In the genomic region with DNA sequence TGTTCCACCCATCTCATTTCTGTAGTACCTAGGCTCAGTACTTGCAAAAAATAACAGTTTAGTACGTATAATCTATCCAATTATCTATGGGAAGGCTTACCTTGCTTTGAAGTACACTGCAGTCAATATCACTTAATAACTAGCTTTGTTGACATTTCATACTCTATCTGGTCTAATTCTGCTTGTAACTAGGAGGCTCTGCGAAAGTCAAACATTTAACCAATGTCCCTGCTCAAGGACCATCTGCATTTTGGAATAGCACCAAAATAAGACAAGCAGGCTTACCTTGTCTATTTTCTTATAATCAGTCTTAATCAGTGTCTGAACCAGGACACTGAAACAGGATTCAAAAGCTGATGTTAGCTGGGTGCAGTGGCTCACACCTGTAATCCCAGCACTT, we compare ENCODE assay signal across 19 cellular contexts. TPM values are rescaled to one million over a fixed set of nuclear protein-coding genes. Genes with fewer than 3 reads are reported as not detected.
DNase-seq lines count a peak whose midpoint lies in the region; ATAC-seq and TF ChIP-seq lines count a peak whose summit lies in the region.
"Had no signal": no experiment of that assay in that cellular context is flagged by ENCODE, and none has a peak within 500 bp of the region (broad histone marks: within the 10 kb centered on the region; RNA-seq: fewer than 3 reads in every experiment).

No MANE protein-coding gene starts in this region.

- dilution Hi-C loops in IMR-90 (cut with HindIII; ENCODE audit: low sequenced_read_pairs, unreplicated experiment), result no loop called here

- peak overlapping the region; percentile 71 for H3K27ac ChIP-seq in 22Rv1
- peak overlapping the region; percentile 98 for H3K27ac ChIP-seq in IMR-90 (ENCODE audit: insufficient read depth, low read length)
- H3K27ac ChIP-seq in esophagus muscularis mucosa (replicated peaks in 1 of 4), result peak overlapping the region; percentile 9 to 60 (median 30)
- peak overlapping the region in 1 of 4 donors; percentile 13 for H3K27ac ChIP-seq in esophagus squamous epithelium
- H3K27ac ChIP-seq: C4-2B had no signal

- intact Hi-C loops in IMR-90 (cut with micrococcal nuclease) (loop anchor here (5.0 kb wide), 1 partner anchor 56 kb away; a partner anchor contains a TSS), esophagus muscularis mucosa (cut with DNase I) (no loop called here), esophagus squamous epithelium (cut with DNase I) (no loop called here)

- peak overlapping the region; percentile 65 for H4K5ac ChIP-seq in IMR-90 (ENCODE audit: low read depth, low read length)

- H3K4ac ChIP-seq in IMR-90 (ENCODE audit: low read depth, low read length), result peak overlapping the region; percentile 61

- CTCF ChIA-PET in IMR-90 (lab: Yijun Ruan, JAX), result no interaction called here

- peak overlapping the region; percentile 80; the same call in 1 of the 2 replicates for H3K23ac ChIP-seq in IMR-90 (ENCODE audit: low read depth, low read length)

- no peak overlapping the region for H2AFZ ChIP-seq in IMR-90 (replicated peaks; ENCODE audit: low read length, poor library complexity)

- WGBS in IMR-90 (ENCODE audit: extremely low coverage in 2 of 2, insufficient read length in 1 of 2), 2 experiments, result 57% methylated on average over 1 of the region's 2 CpGs; no CpG with 5 or more reads in 1 of the 2 experiments
- 77% methylated on average over 2 of the region's 2 CpGs for WGBS in esophagus muscularis mucosa
- 46 to 76% methylated on average over 2 of the region's 2 CpGs for WGBS in esophagus squamous epithelium, 2 donors

- H3K14ac ChIP-seq in IMR-90 (replicated peaks; ENCODE audit: low read depth, low read length), result peak overlapping the region; percentile 74; the same call in 1 of the 2 replicates

- peak overlapping the region; percentile 36 for H3K56ac ChIP-seq in IMR-90 (ENCODE audit: extremely low read depth, insufficient read depth, low read length)

- no peak for DNase-seq in IMR-90
- peak; percentile 78 for DNase-seq in NCI-H82 (lab: John Stamatoyannopoulos, UW)
- no peak for DNase-seq in esophagus muscularis mucosa (ENCODE audit: extremely low spot score)
- DNase-seq in putamen (ENCODE audit: low spot score), result no peak
- DNase-seq in esophagus squamous epithelium (lab: John Stamatoyannopoulos, UW), result no peak
- DNase-seq: GF-D8, Karpas-422, MG63, NCI-H1092 treated with DMSO at 0.1 percent for 48 hours, NCI-H510A treated with DMSO at 0.1 percent for 48 hours, OCI-M1, SIG-M5 had no signal

- TF ChIP-seq POLR2A in IMR-90 (IDR thresholded peaks at IDR 0.05; ENCODE audit: low read depth, low read length) (no peak), esophagus muscularis mucosa (IDR thresholded peaks at IDR 0.05; ENCODE audit: low read depth) (no peak), esophagus squamous epithelium (IDR thresholded peaks at IDR 0.05) (no peak)

- peaks cover 24% of the 10 kb centered on the region for H3K9me1 ChIP-seq in IMR-90 (ENCODE audit: insufficient read depth, low read length)

- H4K20me1 ChIP-seq in IMR-90 (ENCODE audit: insufficient read depth, low read length), result peaks cover 6% of the 10 kb centered on the region; the same call in 1 of the 2 replicates

- peak overlapping the region; percentile 88 for H2BK20ac ChIP-seq in IMR-90 (ENCODE audit: low read depth, low read length)

- H3K9me3 ChIP-seq in IMR-90 (ENCODE audit: control insufficient read depth, insufficient read depth, low read length) (no peaks in the 10 kb centered on the region), esophagus muscularis mucosa (no peaks in the 10 kb centered on the region), esophagus squamous epithelium (no peaks in the 10 kb centered on the region)
- H3K9me3 ChIP-seq: MG63 had no signal

- no peak overlapping the region for H3K4me3 ChIP-seq in IMR-90 (ENCODE audit: insufficient read depth, low read depth, low read length)
- H3K4me3 ChIP-seq in esophagus muscularis mucosa, result no peak overlapping the region
- no peak overlapping the region for H3K4me3 ChIP-seq in esophagus squamous epithelium
- H3K4me3 ChIP-seq: MG63 had no signal

- TF ChIP-seq EP300 in esophagus muscularis mucosa (IDR thresholded peaks at IDR 0.05), result no peak

- in situ Hi-C loops in IMR-90 (cut with MboI; ENCODE audit: low sequenced_read_pairs), result no loop called here

- POLR2A ChIA-PET in IMR-90 (lab: Charles Lee; ENCODE audit: unreplicated experiment), result no interaction called here

- H2BK5ac ChIP-seq in IMR-90 (ENCODE audit: low read depth, low read length, poor library complexity, severe bottlenecking), result peak overlapping the region; percentile 98

- H3K18ac ChIP-seq in IMR-90 (ENCODE audit: low read depth, low read length), result peak overlapping the region; percentile 73

- peak overlapping the region; percentile 92 for H4K91ac ChIP-seq in IMR-90 (ENCODE audit: insufficient read depth, low read depth, low read length)

- BruUV-seq in IMR-90 (replicated peaks; lab: Mats Ljungman, UMichigan), result no TSS peak

- no peak for TF ChIP-seq RAD21 in IMR-90 (IDR thresholded peaks at IDR 0.05; ENCODE audit: low read length)

- H2BK15ac ChIP-seq in IMR-90 (ENCODE audit: low read depth, low read length), result peak overlapping the region; percentile 74

- peak overlapping the region; percentile 32 to 81 for H4K8ac ChIP-seq in IMR-90 (ENCODE audit: low read depth in 2 of 2, low read length in 2 of 2)

- H2BK120ac ChIP-seq in IMR-90 (ENCODE audit: low read depth, low read length), result peak overlapping the region; percentile 93

- H2AK9ac ChIP-seq in IMR-90 (replicated peaks; ENCODE audit: low read depth, low read length, poor library complexity), result no peak overlapping the region

- H3K79me1 ChIP-seq in IMR-90 (ENCODE audit: low read depth in 1 of 2, low read length in 2 of 2), result peaks cover 12 to 62% of the 10 kb centered on the region in 2 experiments

- peak overlapping the region; percentile 79 for H2AK5ac ChIP-seq in IMR-90 (ENCODE audit: low read depth, low read length)

- H3K36me3 ChIP-seq in IMR-90 (ENCODE audit: control insufficient read depth, insufficient read depth, low read length), result peaks cover 60% of the 10 kb centered on the region
- H3K36me3 ChIP-seq in esophagus muscularis mucosa, result peaks cover 16 to 96% (median 54%) of the 10 kb centered on the region in 4 donors
- H3K36me3 ChIP-seq in esophagus squamous epithelium, result peaks cover 15 to 89% (median 15%) of the 10 kb centered on the region in 3 donors

- TF ChIP-seq CTCF in 22Rv1 (IDR thresholded peaks at IDR 0.05) (no peak), IMR-90 (conservative IDR thresholded peaks at IDR 0.05; ENCODE audit: low read depth, low read length) (no peak), esophagus muscularis mucosa (IDR thresholded peaks at IDR 0.05) (no peak), esophagus squamous epithelium (IDR thresholded peaks at IDR 0.05) (no peak)

- H3K9ac ChIP-seq in IMR-90 (ENCODE audit: low read depth, low read length), result peak overlapping the region; percentile 20

- no peak for ATAC-seq in IMR-90 (ENCODE audit: low read depth)
- ATAC-seq in GM18909 (IDR thresholded peaks at IDR 0.05; ENCODE audit: poor library complexity, unreplicated experiment), result no peak
- no peak for ATAC-seq in GM18873 (IDR thresholded peaks at IDR 0.05; ENCODE audit: low FRiP score, unreplicated experiment)

- peak overlapping the region; percentile 59; the same call in 1 of the 2 replicates for H3K4me2 ChIP-seq in IMR-90 (ENCODE audit: low read depth, low read length)

- H3K27me3 ChIP-seq in IMR-90 (ENCODE audit: control insufficient read depth, insufficient read depth, low read length) (no peaks in the 10 kb centered on the region), esophagus muscularis mucosa (no peaks in the 10 kb centered on the region), esophagus squamous epithelium (no peaks in the 10 kb centered on the region)
- H3K27me3 ChIP-seq: MG63 had no signal

- H3K4me1 ChIP-seq in IMR-90 (ENCODE audit: control insufficient read depth, insufficient read depth, low read length) (peaks cover 31% of the 10 kb centered on the region), esophagus muscularis mucosa (peaks cover 6 to 32% (median 28%) of the 10 kb centered on the region in 4 donors), esophagus squamous epithelium (peaks cover 0 to 13% (median 10%) of the 10 kb centered on the region in 3 donors)

TF ChIP-seq in IMR-90, 13 proteins besides CTCF, POLR2A, EP300 and RAD21:
- no peak for TF ChIP-seq NFE2L2 (IDR thresholded peaks at IDR 0.05; ENCODE audit: low read depth, low read length)
- TF ChIP-seq, protein P1, sequence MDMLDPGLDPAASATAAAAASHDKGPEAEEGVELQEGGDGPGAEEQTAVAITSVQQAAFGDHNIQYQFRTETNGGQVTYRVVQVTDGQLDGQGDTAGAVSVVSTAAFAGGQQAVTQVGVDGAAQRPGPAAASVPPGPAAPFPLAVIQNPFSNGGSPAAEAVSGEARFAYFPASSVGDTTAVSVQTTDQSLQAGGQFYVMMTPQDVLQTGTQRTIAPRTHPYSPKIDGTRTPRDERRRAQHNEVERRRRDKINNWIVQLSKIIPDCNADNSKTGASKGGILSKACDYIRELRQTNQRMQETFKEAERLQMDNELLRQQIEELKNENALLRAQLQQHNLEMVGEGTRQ (IDR thresholded peaks at IDR 0.05; ENCODE audit: low read depth, low read length), result no peak
- no peak for TF ChIP-seq MAZ (IDR thresholded peaks at IDR 0.05; ENCODE audit: borderline replicate concordance, low read depth, low read length)
- no peak for TF ChIP-seq MAFK (IDR thresholded peaks at IDR 0.05; ENCODE audit: low read depth, low read length)
- no peak for TF ChIP-seq CEBPB (IDR thresholded peaks at IDR 0.05; ENCODE audit: low read depth, low read length)

RNA-seq across cellular contexts. Expression of a gene that starts 13.2 kb away (rescaled TPM):
- 22.5 and 25.8 TPM in 2 replicates for total RNA-seq in IMR-90 (2012; rRNA removed)
- 16.6 and 16.9 TPM in 2 replicates for polyA plus RNA-seq in IMR-90 (2012; rRNA removed)
- polyA plus RNA-seq in IMR-90 (2012; cell fraction: cytosol; rRNA removed), result 14.0 and 18.1 TPM in 2 replicates
- 9.9 and 11.9 TPM in 2 replicates for polyA plus RNA-seq in IMR-90 (2012; cell fraction: nucleus; rRNA removed; ENCODE audit: low replicate concordance)
- total RNA-seq in esophagus muscularis mucosa, result 10 to 100 TPM in 2 of 4 donors, 1 to 10 TPM in 2; 7.1 to 10.8 (median 9.4) TPM
- total RNA-seq in esophagus squamous epithelium, result 1 to 10 TPM; 2.4 to 6.1 (median 4.7) TPM

RNA-seq across cellular contexts. Expression of a gene that starts 39.9 kb away (rescaled TPM):
- not detected in 2 replicates for total RNA-seq in IMR-90 (2012; rRNA removed)
- not detected in 2 replicates for polyA plus RNA-seq in IMR-90 (2012; rRNA removed)
- 0.02 TPM in 1 of 2 replicates, not detected in the other for polyA plus RNA-seq in IMR-90 (2012; cell fraction: cytosol; rRNA removed)
- 0.10 TPM in 1 of 2 replicates, not detected in the other for polyA plus RNA-seq in IMR-90 (2012; cell fraction: nucleus; rRNA removed; ENCODE audit: low replicate concordance)
- total RNA-seq in esophagus muscularis mucosa, result not detected
- not detected for total RNA-seq in esophagus squamous epithelium
- total RNA-seq: Daoy, H1, RPMI7951 had no signal
- polyA plus RNA-seq: H1 had no signal

RNA-seq across cellular contexts. Expression of a gene that starts 56.8 kb away (rescaled TPM):
- total RNA-seq in IMR-90 (2012; rRNA removed) (6.5 and 6.9 TPM in 2 replicates), esophagus muscularis mucosa (10 to 100 TPM; 37.4 to 63.0 (median 49.2) TPM), esophagus squamous epithelium (10 to 100 TPM; 23.3 to 64.3 (median 55.6) TPM)
- 37.7 and 42.6 TPM in 2 replicates for polyA plus RNA-seq in IMR-90 (2012; rRNA removed)
- 17.9 and 46.0 TPM in 2 replicates for polyA plus RNA-seq in IMR-90 (2012; cell fraction: cytosol; rRNA removed)
- 218 and 643 TPM in 2 replicates for polyA plus RNA-seq in IMR-90 (2012; cell fraction: nucleus; rRNA removed; ENCODE audit: low replicate concordance)
